In the genomic region with DNA sequence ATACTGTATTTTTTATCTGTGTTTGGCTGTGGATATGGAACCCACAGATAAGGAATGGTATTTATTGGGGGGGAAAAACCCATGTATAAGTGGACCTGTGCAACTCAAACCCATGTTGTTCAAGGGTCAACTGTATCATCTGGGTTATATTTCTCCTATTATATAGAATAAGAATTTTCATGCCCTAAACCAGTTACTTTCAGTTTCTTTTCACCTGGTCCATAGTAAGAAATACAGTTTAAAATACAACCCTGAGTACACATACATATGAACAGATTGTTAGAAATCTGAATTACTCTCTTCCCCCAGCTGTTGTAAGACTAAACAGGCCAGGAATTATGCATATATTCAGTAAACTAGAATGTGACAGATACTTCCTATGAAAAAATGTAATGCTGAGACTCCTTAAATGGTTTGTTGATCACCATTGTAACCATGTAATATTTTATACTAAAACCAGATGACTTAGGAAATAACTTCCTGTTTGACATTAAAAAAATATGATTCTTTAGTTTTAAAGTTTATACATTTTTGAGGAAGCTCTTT, we compare ENCODE assay signal across 1 cellular context.
TF ChIP-seq lines count a peak whose summit lies in the region.

No MANE protein-coding gene starts in this region.

TF ChIP-seq in IMR-90, 13 proteins besides CTCF, POLR2A, EP300 and RAD21:
- TF ChIP-seq RFX5 (IDR thresholded peaks at IDR 0.05; ENCODE audit: low read depth, low read length), result no peak
- TF ChIP-seq, protein P1, sequence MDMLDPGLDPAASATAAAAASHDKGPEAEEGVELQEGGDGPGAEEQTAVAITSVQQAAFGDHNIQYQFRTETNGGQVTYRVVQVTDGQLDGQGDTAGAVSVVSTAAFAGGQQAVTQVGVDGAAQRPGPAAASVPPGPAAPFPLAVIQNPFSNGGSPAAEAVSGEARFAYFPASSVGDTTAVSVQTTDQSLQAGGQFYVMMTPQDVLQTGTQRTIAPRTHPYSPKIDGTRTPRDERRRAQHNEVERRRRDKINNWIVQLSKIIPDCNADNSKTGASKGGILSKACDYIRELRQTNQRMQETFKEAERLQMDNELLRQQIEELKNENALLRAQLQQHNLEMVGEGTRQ (IDR thresholded peaks at IDR 0.05; ENCODE audit: low read depth, low read length), result no peak
- TF ChIP-seq, protein P2, sequence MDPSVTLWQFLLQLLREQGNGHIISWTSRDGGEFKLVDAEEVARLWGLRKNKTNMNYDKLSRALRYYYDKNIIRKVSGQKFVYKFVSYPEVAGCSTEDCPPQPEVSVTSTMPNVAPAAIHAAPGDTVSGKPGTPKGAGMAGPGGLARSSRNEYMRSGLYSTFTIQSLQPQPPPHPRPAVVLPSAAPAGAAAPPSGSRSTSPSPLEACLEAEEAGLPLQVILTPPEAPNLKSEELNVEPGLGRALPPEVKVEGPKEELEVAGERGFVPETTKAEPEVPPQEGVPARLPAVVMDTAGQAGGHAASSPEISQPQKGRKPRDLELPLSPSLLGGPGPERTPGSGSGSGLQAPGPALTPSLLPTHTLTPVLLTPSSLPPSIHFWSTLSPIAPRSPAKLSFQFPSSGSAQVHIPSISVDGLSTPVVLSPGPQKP (IDR thresholded peaks at IDR 0.05; ENCODE audit: borderline replicate concordance, low read depth, low read length), result no peak
